Comparison of ENCODE assay signal across 10 cellular contexts in genomic region chr2:69693472-69694450, GRCh38. TPM values are rescaled to one million over a fixed set of nuclear protein-coding genes. Genes with fewer than 3 reads are reported as not detected.
DNase-seq lines count a peak whose midpoint lies in the region; ATAC-seq and TF ChIP-seq lines count a peak whose summit lies in the region.
"Had no signal": no experiment of that assay in that cellular context is flagged by ENCODE, and none has a peak within 500 bp of the region (broad histone marks: within the 10 kb centered on the region; RNA-seq: fewer than 3 reads in every experiment).

No MANE protein-coding gene starts in this region.

- ATAC-seq in GM18511 (IDR thresholded peaks at IDR 0.05; ENCODE audit: unreplicated experiment) (peak; percentile 87), HG03097 (IDR thresholded peaks at IDR 0.05; ENCODE audit: low FRiP score, unreplicated experiment) (peak; percentile 72), right lobe of liver (peak in 3 of 4 donors; percentile 27 to 48 (median 38)), GM19023 (IDR thresholded peaks at IDR 0.05; ENCODE audit: unreplicated experiment) (no peak), GM19035 (IDR thresholded peaks at IDR 0.05; ENCODE audit: unreplicated experiment) (no peak)
- peak; percentile 30 to 32 for ATAC-seq in activated CD4-positive, CD25-positive, alpha-beta regulatory T cell treated with anti-CD3 and anti-CD28 coated beads, Interleukin-2, amount 50 U/mL, for 24 hours

- DNase-seq in right lobe of liver (no peak), GM10266 (ENCODE audit: extremely low spot score) (no peak), NCI-H1436 (lab: John Stamatoyannopoulos, UW) (no peak)
- DNase-seq: NCI-H1105 had no signal

- WGBS in right lobe of liver (ENCODE audit: insufficient coverage, low coverage, low lambda C conversion rate, missing lambda C conversion rate) = 55% methylated on average over 6 of the region's 6 CpGs

- peaks cover 0 to 13% (median 0%) of the 10 kb centered on the region in 4 donors for H3K4me1 ChIP-seq in right lobe of liver

- H3K9me3 ChIP-seq in right lobe of liver = no peaks in the 10 kb centered on the region

- intact Hi-C loops in right lobe of liver (cut with DNase I) = no loop called here

- no peaks in the 10 kb centered on the region for H3K27me3 ChIP-seq in right lobe of liver

- H3K4me3 ChIP-seq in right lobe of liver = no peak overlapping the region
- H3K4me3 ChIP-seq: skin epidermis had no signal

- no peak for TF ChIP-seq POLR2A in right lobe of liver (IDR thresholded peaks at IDR 0.05)

- no peaks in the 10 kb centered on the region for H3K36me3 ChIP-seq in right lobe of liver

- H3K27ac ChIP-seq in right lobe of liver = no peak overlapping the region

- TF ChIP-seq CTCF in right lobe of liver (IDR thresholded peaks at IDR 0.05) (no peak), GM10266 (IDR thresholded peaks at IDR 0.05; ENCODE audit: control insufficient read depth, insufficient read depth, low read depth, missing control alignments) (no peak)

RNA-seq across cellular contexts. Expression of gene ANXA4, which starts 48.2 kb away (rescaled TPM):
- 100 to 1,000 TPM in 3 of 6 experiments, 10 to 100 TPM in 3; 53.5 to 173 (median 92.1) TPM for total RNA-seq in right lobe of liver

RNA-seq across cellular contexts. Expression of gene AAK1, which starts 50.2 kb away (rescaled TPM):
- total RNA-seq in right lobe of liver = 10 to 100 TPM; 12.7 to 30.5 (median 20.5) TPM

Comparison
In these comparisons a context has a peak if more than half of its experiments do, and no peak if none do; other contexts are left out.
1. ATAC-seq: peak in GM18511 (single experiment), HG03097 (single experiment), activated CD4-positive, CD25-positive, alpha-beta regulatory T cell treated with anti-CD3 and anti-CD28 coated beads, Interleukin-2, amount 50 U/mL, for 24 hours (2 of 2) and right lobe of liver (3 of 4); none in GM19023 (single experiment) and GM19035 (single experiment).